Comparison of ENCODE assay signal across 8 cellular contexts in the genomic region with DNA sequence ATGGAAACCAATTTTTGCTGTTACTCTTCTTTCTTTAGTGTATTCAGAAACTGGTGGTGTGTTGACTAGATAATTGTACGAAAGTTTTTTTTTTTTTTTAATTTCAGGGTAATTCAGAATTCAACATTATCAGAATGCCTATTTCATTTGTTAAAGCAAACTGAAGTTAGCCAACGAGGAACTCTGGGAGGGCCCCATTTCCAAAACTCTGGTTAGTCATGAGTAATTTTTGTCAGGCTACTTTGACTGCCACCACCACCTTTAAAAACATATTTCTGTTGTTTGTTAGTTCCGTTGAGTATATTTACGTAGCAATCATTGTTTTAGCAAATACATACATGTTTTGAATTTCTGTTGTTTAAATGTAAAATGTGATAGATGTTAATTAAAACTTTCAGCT. TPM values are rescaled to one million over a fixed set of nuclear protein-coding genes. Genes with fewer than 3 reads are reported as not detected.
DNase-seq lines count a peak whose midpoint lies in the region; ATAC-seq and TF ChIP-seq lines count a peak whose summit lies in the region.

No MANE protein-coding gene starts in this region.

- peaks cover 22 to 41% of the 10 kb centered on the region in 2 donors for H3K36me3 Mint-ChIP-seq in CD4-positive, alpha-beta memory T cell
- H3K36me3 Mint-ChIP-seq in nephron progenitor cell (ENCODE audit: low read depth) = peaks cover 39% of the 10 kb centered on the region

- no peaks in the 10 kb centered on the region for H3K9me3 Mint-ChIP-seq in CD4-positive, alpha-beta memory T cell
- H3K9me3 Mint-ChIP-seq in nephron progenitor cell = no peaks in the 10 kb centered on the region

- H3K27ac Mint-ChIP-seq in CD4-positive, alpha-beta memory T cell = peak overlapping the region; percentile 90 to 98 (median 96)
- peak overlapping the region; percentile 97 for H3K27ac Mint-ChIP-seq in nephron progenitor cell

- peak overlapping the region; percentile 77 to 88 for H3K4me3 ChIP-seq in CD4-positive, alpha-beta memory T cell (ENCODE audit: low read length in 2 of 2)
- H3K4me3 ChIP-seq in NB4 (ENCODE audit: low read depth, low read length) (peak overlapping the region; percentile 93), dorsolateral prefrontal cortex (peak overlapping the region; percentile 68 to 99 (median 89))

- TF ChIP-seq CTCF in NB4 (IDR thresholded peaks at IDR 0.05; ENCODE audit: low read depth, low read length) = no peak
- TF ChIP-seq CTCF in dorsolateral prefrontal cortex (IDR thresholded peaks at IDR 0.05 in 54 of 56, conservative IDR thresholded peaks at IDR 0.05 in 2 of 56; ENCODE audit: low read depth in 1 of 56, partially characterized antibody in 56 of 56) = no peak
- no peak for TF ChIP-seq CTCF in nephron progenitor cell (IDR thresholded peaks at IDR 0.05)

- no peaks in the 10 kb centered on the region for H3K9me3 ChIP-seq in CD4-positive, alpha-beta memory T cell (ENCODE audit: control insufficient read depth in 1 of 2, low read length in 2 of 2)

- peak overlapping the region; percentile 91 to 99 (median 96) for H3K4me3 Mint-ChIP-seq in CD4-positive, alpha-beta memory T cell
- peak overlapping the region; percentile 96 for H3K4me3 Mint-ChIP-seq in nephron progenitor cell

- peaks cover 13% of the 10 kb centered on the region for H3K36me3 ChIP-seq in CD4-positive, alpha-beta memory T cell (ENCODE audit: insufficient read depth, low read length)

- H3K4me1 ChIP-seq in CD4-positive, alpha-beta memory T cell (ENCODE audit: insufficient read depth, low read length) = peaks cover 56% of the 10 kb centered on the region

- POLR2A ChIA-PET in CD4-positive, alpha-beta memory T cell (lab: Charles Lee; ENCODE audit: partially characterized antibody) = interaction anchor here (0.7 to 8.6 kb wide), 17 partner anchors 11 to 333 kb away, joined by 3 to 132 read pairs (median 5); partner anchors contain the start of genes ZKSCAN4, ZNF165, ZSCAN12 and ZSCAN16

- TF ChIP-seq POLR2A in NB4 (IDR thresholded peaks at IDR 0.05; ENCODE audit: extremely low read depth, insufficient read length) = no peak

- no peaks in the 10 kb centered on the region for H3K27me3 ChIP-seq in CD4-positive, alpha-beta memory T cell (ENCODE audit: insufficient read depth, low read length)
- no peaks in the 10 kb centered on the region for H3K27me3 ChIP-seq in dorsolateral prefrontal cortex

- intact Hi-C loops in CD4-positive, alpha-beta memory T cell (cut with micrococcal nuclease) = loop anchor here (1.0 to 5.0 kb wide), 2 partner anchors 110 to 125 kb away; partner anchors contain the start of genes ZKSCAN4 and ZSCAN26
- intact Hi-C loops in dorsolateral prefrontal cortex (cut with DNase I) = loop anchor here (5.0 kb wide), 2 partner anchors 215 to 255 kb away; partner anchors contain the start of gene ZSCAN12 (in 1 of the 2)

- CTCF ChIA-PET in CD4-positive, alpha-beta memory T cell (lab: Charles Lee; ENCODE audit: partially characterized antibody) = interaction anchor here (0.7 to 4.0 kb wide), 8 partner anchors 10 to 216 kb away, joined by 3 to 44 read pairs (median 4); partner anchors contain the start of gene ZKSCAN4

- H3K27me3 Mint-ChIP-seq in CD4-positive, alpha-beta memory T cell = no peaks in the 10 kb centered on the region
- H3K27me3 Mint-ChIP-seq in nephron progenitor cell (ENCODE audit: low read depth, poor library complexity) = peaks cover 12% of the 10 kb centered on the region

- no peak for ATAC-seq in HG02759 (IDR thresholded peaks at IDR 0.05; ENCODE audit: unreplicated experiment)
- ATAC-seq in HG03196 (IDR thresholded peaks at IDR 0.05; ENCODE audit: unreplicated experiment) = no peak

- H3K4me1 Mint-ChIP-seq in CD4-positive, alpha-beta memory T cell = peaks cover 42 to 78% (median 60%) of the 10 kb centered on the region in 4 donors
- H3K4me1 Mint-ChIP-seq in nephron progenitor cell = peaks cover 33% of the 10 kb centered on the region

- peak overlapping the region; percentile 70 for H3K27ac ChIP-seq in CD4-positive, alpha-beta memory T cell (ENCODE audit: low read depth, low read length)
- H3K27ac ChIP-seq in dorsolateral prefrontal cortex = peak overlapping the region in 11 of 59 donors; percentile 35 to 89 (median 71)

- DNase-seq in CD4-positive, alpha-beta memory T cell = no peak
- DNase-seq in NB4 (ENCODE audit: low read depth) (peak; percentile 31), dorsolateral prefrontal cortex (no peak), nephron progenitor cell (no peak), NCI-H82 (lab: John Stamatoyannopoulos, UW) (no peak), NCI-H2081 treated with DMSO at 0.1 percent for 48 hours (lab: John Stamatoyannopoulos, UW) (no peak)

RNA-seq across cellular contexts. Expression of gene ZKSCAN8, which starts 0.8 kb away (rescaled TPM):
- total RNA-seq in CD4-positive, alpha-beta memory T cell = 10 to 100 TPM; 40.8 to 43.3 TPM
- polyA plus RNA-seq in CD4-positive, alpha-beta memory T cell = 1 to 10 TPM in 1 of 2 donors, not detected in 1; 1.8 TPM
- 10 to 100 TPM; 22.4 to 45.0 (median 33.2) TPM for total RNA-seq in dorsolateral prefrontal cortex

RNA-seq across cellular contexts. Expression of gene ZSCAN16, which starts 18.0 kb away (rescaled TPM):
- 10 to 100 TPM; 13.4 to 14.8 TPM for total RNA-seq in CD4-positive, alpha-beta memory T cell
- 10 to 100 TPM; 12.4 to 14.2 TPM for polyA plus RNA-seq in CD4-positive, alpha-beta memory T cell
- 10 to 100 TPM in 4 of 120 experiments, 1 to 10 TPM in 116; 3.4 to 11.1 (median 6.4) TPM for total RNA-seq in dorsolateral prefrontal cortex
